Comparison of ENCODE assay signal across 22 cellular contexts in the genomic region with DNA sequence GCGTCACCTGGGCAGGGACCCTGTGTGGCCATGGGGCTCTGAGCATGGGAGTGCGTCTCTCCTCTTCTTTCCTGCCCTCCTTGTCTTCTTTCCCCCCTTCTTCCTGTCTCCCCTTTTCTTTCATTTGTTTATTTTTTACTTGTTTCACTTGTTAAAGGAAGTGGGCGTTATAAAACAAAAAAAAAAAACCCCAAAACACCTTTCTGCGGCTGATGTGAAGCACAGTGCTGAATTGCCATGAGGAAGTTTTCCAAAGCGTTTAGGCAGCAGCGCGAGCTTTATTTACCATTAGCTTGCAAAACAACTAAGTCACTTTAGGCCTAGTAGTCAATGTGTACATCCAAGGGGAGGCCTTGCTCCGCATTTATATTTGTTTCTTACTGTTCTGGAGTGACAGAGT. TPM values are rescaled to one million over a fixed set of nuclear protein-coding genes. Genes with fewer than 3 reads are reported as not detected.
DNase-seq lines count a peak whose midpoint lies in the region; ATAC-seq and TF ChIP-seq lines count a peak whose summit lies in the region.
"Had no signal": no experiment of that assay in that cellular context is flagged by ENCODE, and none has a peak within 500 bp of the region (broad histone marks: within the 10 kb centered on the region; RNA-seq: fewer than 3 reads in every experiment).

No MANE protein-coding gene starts in this region.

- no peak for TF ChIP-seq CTCF in CD8-positive, alpha-beta T cell (IDR thresholded peaks at IDR 0.05)

- DNase-seq in T-helper 1 cell: no peak
- no peak for DNase-seq in CD8-positive, alpha-beta T cell
- DNase-seq in activated T-helper 1 cell treated with anti-CD3 and anti-CD28 coated beads, Interleukin-12 subunit alpha, Interleukin-12 subunit beta, Interleukin-2, Interleukin-4 antibody, amounts not matched to agents 30 ng/mL and 10 ng/mL and 1 ng/mL, durations not matched to agents 14 hours and 24 hours and 36 hours (ENCODE audit: low spot score): no peak
- DNase-seq in naive thymus-derived CD4-positive, alpha-beta T cell: peak in 4 of 9 donors; percentile 18 to 33 (median 21)
- no peak for DNase-seq in DMS114 treated with DMSO at 0.1 percent for 48 hours (lab: John Stamatoyannopoulos, UW; ENCODE audit: unreplicated experiment)
- no peak for DNase-seq in midbrain (lab: John Stamatoyannopoulos, UW)
- DNase-seq: 8988T; activated B cell treated with CpG ODN at 0.5 μM for 24 hours; activated gamma-delta T cell; DMS79 treated with DMSO at 0.1 percent for 48 hours; hippocampal formation; KG1; NCI-H2171 treated with DMSO at 0.1 percent for 48 hours; NCI-H524 treated with DMSO at 0.1 percent for 48 hours; stimulated activated CD4-positive, alpha-beta T cell treated with anti-CD3 and anti-CD28 coated beads, Interleukin-2, amount 100 ng/mL, for 24 hours; stimulated activated naive CD4-positive, alpha-beta T cell treated with Interleukin-2 at 50 U/mL for 16 hours; T-helper 9 cell had no signal

- no peaks in the 10 kb centered on the region for H3K9me3 ChIP-seq in CD8-positive, alpha-beta T cell (ENCODE audit: low read length)
- no peaks in the 10 kb centered on the region for H3K9me3 ChIP-seq in naive thymus-derived CD4-positive, alpha-beta T cell (ENCODE audit: control insufficient read depth in 2 of 3, low read length in 3 of 3)
- H3K9me3 ChIP-seq: esophagus muscularis mucosa, SJSA1, tibial nerve had no signal

- peak overlapping the region; percentile 0 for H3K4me3 Mint-ChIP-seq in T-helper 1 cell treated with Interleukin-12 subunit alpha and Interleukin-12 subunit beta and Interleukin-4 antibody, amounts not matched to agents 30 μg/mL and 1 μg/mL, for 36 hours
- H3K4me3 Mint-ChIP-seq in CD8-positive, alpha-beta T cell: peak overlapping the region; percentile 49
- peak overlapping the region; percentile 3 for H3K4me3 Mint-ChIP-seq in activated T-helper 1 cell treated with anti-CD3 and anti-CD28 coated beads, Interleukin-12 subunit alpha, Interleukin-12 subunit beta, Interleukin-2, Interleukin-4 antibody, amounts not matched to agents 30 ng/mL and 10 ng/mL and 1 ng/mL, durations not matched to agents 14 hours and 24 hours and 36 hours
- peak overlapping the region in 5 of 10 donors; percentile 12 to 39 (median 17) for H3K4me3 Mint-ChIP-seq in naive thymus-derived CD4-positive, alpha-beta T cell
- H3K4me3 Mint-ChIP-seq: activated B cell treated with CpG ODN at 0.5 μM for 24 hours had no signal

- CTCF ChIA-PET in CD8-positive, alpha-beta T cell (lab: Charles Lee): no interaction called here
- CTCF ChIA-PET in naive thymus-derived CD4-positive, alpha-beta T cell (lab: Charles Lee): no interaction called here

- H3K27me3 Mint-ChIP-seq in T-helper 1 cell treated with Interleukin-12 subunit alpha and Interleukin-12 subunit beta and Interleukin-4 antibody, amounts not matched to agents 30 μg/mL and 1 μg/mL, for 36 hours (ENCODE audit: low read depth): no peaks in the 10 kb centered on the region
- no peaks in the 10 kb centered on the region for H3K27me3 Mint-ChIP-seq in CD8-positive, alpha-beta T cell (ENCODE audit: low read depth)
- H3K27me3 Mint-ChIP-seq in activated T-helper 1 cell treated with anti-CD3 and anti-CD28 coated beads, Interleukin-12 subunit alpha, Interleukin-12 subunit beta, Interleukin-2, Interleukin-4 antibody, amounts not matched to agents 30 ng/mL and 10 ng/mL and 1 ng/mL, durations not matched to agents 14 hours and 24 hours and 36 hours (ENCODE audit: insufficient read depth): no peaks in the 10 kb centered on the region
- H3K27me3 Mint-ChIP-seq in naive thymus-derived CD4-positive, alpha-beta T cell: no peaks in the 10 kb centered on the region
- H3K27me3 Mint-ChIP-seq: activated B cell treated with CpG ODN at 0.5 μM for 24 hours had no signal

- H3K4me3 ChIP-seq in CD8-positive, alpha-beta T cell (ENCODE audit: low read depth, low read length): no peak overlapping the region
- no peak overlapping the region for H3K4me3 ChIP-seq in naive thymus-derived CD4-positive, alpha-beta T cell (ENCODE audit: low read length)
- H3K4me3 ChIP-seq: esophagus muscularis mucosa, SJSA1, tibial nerve had no signal

- peak overlapping the region; percentile 30 for H3K27ac ChIP-seq in CD8-positive, alpha-beta T cell (ENCODE audit: low read depth, low read length)
- H3K27ac ChIP-seq in naive thymus-derived CD4-positive, alpha-beta T cell (ENCODE audit: low read depth, low read length): peak overlapping the region; percentile 50
- H3K27ac ChIP-seq: esophagus muscularis mucosa, SJSA1, tibial nerve had no signal

- H3K36me3 Mint-ChIP-seq in T-helper 1 cell treated with Interleukin-12 subunit alpha and Interleukin-12 subunit beta and Interleukin-4 antibody, amounts not matched to agents 30 μg/mL and 1 μg/mL, for 36 hours (ENCODE audit: low read depth): peaks cover 50% of the 10 kb centered on the region
- peaks cover 85% of the 10 kb centered on the region for H3K36me3 Mint-ChIP-seq in CD8-positive, alpha-beta T cell
- H3K36me3 Mint-ChIP-seq in activated T-helper 1 cell treated with anti-CD3 and anti-CD28 coated beads, Interleukin-12 subunit alpha, Interleukin-12 subunit beta, Interleukin-2, Interleukin-4 antibody, amounts not matched to agents 30 ng/mL and 10 ng/mL and 1 ng/mL, durations not matched to agents 14 hours and 24 hours and 36 hours (ENCODE audit: low read depth): peaks cover 48% of the 10 kb centered on the region
- H3K36me3 Mint-ChIP-seq in naive thymus-derived CD4-positive, alpha-beta T cell: peaks cover 6 to 45% (median 21%) of the 10 kb centered on the region in 5 donors

- H3K36me3 ChIP-seq in CD8-positive, alpha-beta T cell (ENCODE audit: insufficient read depth, low read length): peaks cover 44% of the 10 kb centered on the region
- H3K36me3 ChIP-seq in naive thymus-derived CD4-positive, alpha-beta T cell (ENCODE audit: control insufficient read depth in 2 of 3, insufficient read depth in 3 of 3, low read length in 3 of 3): peaks cover 9 to 80% (median 17%) of the 10 kb centered on the region in 3 experiments
- H3K36me3 ChIP-seq: SJSA1 had no signal

- peak; percentile 63 for ATAC-seq in CD8-positive, alpha-beta T cell
- no peak for ATAC-seq in naive thymus-derived CD4-positive, alpha-beta T cell
- ATAC-seq in esophagus mucosa: no peak

- H3K4me1 Mint-ChIP-seq in T-helper 1 cell treated with Interleukin-12 subunit alpha and Interleukin-12 subunit beta and Interleukin-4 antibody, amounts not matched to agents 30 μg/mL and 1 μg/mL, for 36 hours (ENCODE audit: low read depth): peaks cover 16% of the 10 kb centered on the region
- H3K4me1 Mint-ChIP-seq in CD8-positive, alpha-beta T cell (ENCODE audit: low read depth): peaks cover 30% of the 10 kb centered on the region
- H3K4me1 Mint-ChIP-seq in activated T-helper 1 cell treated with anti-CD3 and anti-CD28 coated beads, Interleukin-12 subunit alpha, Interleukin-12 subunit beta, Interleukin-2, Interleukin-4 antibody, amounts not matched to agents 30 ng/mL and 10 ng/mL and 1 ng/mL, durations not matched to agents 14 hours and 24 hours and 36 hours (ENCODE audit: low read depth): peaks cover 24% of the 10 kb centered on the region
- peaks cover 8 to 29% (median 22%) of the 10 kb centered on the region in 7 donors for H3K4me1 Mint-ChIP-seq in naive thymus-derived CD4-positive, alpha-beta T cell

- POLR2A ChIA-PET in CD8-positive, alpha-beta T cell (lab: Charles Lee): no interaction called here
- POLR2A ChIA-PET in naive thymus-derived CD4-positive, alpha-beta T cell (lab: Charles Lee): interaction anchor here (1.0 kb wide), 1 partner anchor 29 kb away, joined by 5 read pairs; no protein-coding TSS in a partner anchor

- peaks cover 25% of the 10 kb centered on the region for H3K4me1 ChIP-seq in CD8-positive, alpha-beta T cell (ENCODE audit: insufficient read depth, low read length)
- peaks cover 15 to 20% of the 10 kb centered on the region in 2 donors for H3K4me1 ChIP-seq in naive thymus-derived CD4-positive, alpha-beta T cell (ENCODE audit: control insufficient read depth in 2 of 2, insufficient read depth in 2 of 2, low read length in 2 of 2)
- H3K4me1 ChIP-seq: esophagus muscularis mucosa, SJSA1 had no signal

- H3K27ac Mint-ChIP-seq in T-helper 1 cell treated with Interleukin-12 subunit alpha and Interleukin-12 subunit beta and Interleukin-4 antibody, amounts not matched to agents 30 μg/mL and 1 μg/mL, for 36 hours: peak overlapping the region; percentile 67
- H3K27ac Mint-ChIP-seq in CD8-positive, alpha-beta T cell: peak overlapping the region; percentile 89
- H3K27ac Mint-ChIP-seq in activated T-helper 1 cell treated with anti-CD3 and anti-CD28 coated beads, Interleukin-12 subunit alpha, Interleukin-12 subunit beta, Interleukin-2, Interleukin-4 antibody, amounts not matched to agents 30 ng/mL and 10 ng/mL and 1 ng/mL, durations not matched to agents 14 hours and 24 hours and 36 hours: peak overlapping the region; percentile 83
- H3K27ac Mint-ChIP-seq in naive thymus-derived CD4-positive, alpha-beta T cell: peak overlapping the region; percentile 48 to 92 (median 75)
- H3K27ac Mint-ChIP-seq: activated B cell treated with CpG ODN at 0.5 μM for 24 hours had no signal

- no peaks in the 10 kb centered on the region for H3K27me3 ChIP-seq in CD8-positive, alpha-beta T cell (ENCODE audit: insufficient read depth, low read length)
- H3K27me3 ChIP-seq in naive thymus-derived CD4-positive, alpha-beta T cell (ENCODE audit: control insufficient read depth in 2 of 2, insufficient read depth in 2 of 2, low read length in 2 of 2): no peaks in the 10 kb centered on the region
- H3K27me3 ChIP-seq: esophagus muscularis mucosa, SJSA1, tibial nerve had no signal

- H3K9me3 Mint-ChIP-seq in T-helper 1 cell treated with Interleukin-12 subunit alpha and Interleukin-12 subunit beta and Interleukin-4 antibody, amounts not matched to agents 30 μg/mL and 1 μg/mL, for 36 hours: no peaks in the 10 kb centered on the region
- H3K9me3 Mint-ChIP-seq in CD8-positive, alpha-beta T cell: no peaks in the 10 kb centered on the region
- H3K9me3 Mint-ChIP-seq in activated T-helper 1 cell treated with anti-CD3 and anti-CD28 coated beads, Interleukin-12 subunit alpha, Interleukin-12 subunit beta, Interleukin-2, Interleukin-4 antibody, amounts not matched to agents 30 ng/mL and 10 ng/mL and 1 ng/mL, durations not matched to agents 14 hours and 24 hours and 36 hours: no peaks in the 10 kb centered on the region
- H3K9me3 Mint-ChIP-seq in naive thymus-derived CD4-positive, alpha-beta T cell: no peaks in the 10 kb centered on the region
- H3K9me3 Mint-ChIP-seq: activated B cell treated with CpG ODN at 0.5 μM for 24 hours had no signal

- intact Hi-C loops in CD8-positive, alpha-beta T cell (cut with DNase I, micrococcal nuclease): loop anchor here in 1 of 2 experiments (1.0 kb wide), 1 partner anchor 142 kb away; no protein-coding TSS in a partner anchor
- intact Hi-C loops in activated T-helper 1 cell treated with anti-CD3 and anti-CD28 coated beads, Interleukin-12 subunit alpha, Interleukin-12 subunit beta, Interleukin-2, Interleukin-4 antibody, amounts not matched to agents 30 ng/mL and 10 ng/mL and 1 ng/mL, durations not matched to agents 14 hours and 24 hours and 36 hours (cut with micrococcal nuclease): no loop called here
- intact Hi-C loops in naive thymus-derived CD4-positive, alpha-beta T cell (cut with micrococcal nuclease): no loop called here

RNA-seq across cellular contexts. Expression of a gene that starts 57.0 kb away (rescaled TPM):
- 10 to 100 TPM; 23.5 to 23.9 TPM for total RNA-seq in CD8-positive, alpha-beta T cell
- total RNA-seq in activated T-helper 1 cell treated with anti-CD3 and anti-CD28 coated beads, Interleukin-12 subunit alpha, Interleukin-12 subunit beta, Interleukin-2, Interleukin-4 antibody, amounts not matched to agents 30 ng/mL and 10 ng/mL and 1 ng/mL, durations not matched to agents 14 hours and 24 hours and 36 hours: 140 and 142 TPM in 2 replicates
- 10 to 100 TPM; 23.1 to 59.8 (median 43.9) TPM for total RNA-seq in naive thymus-derived CD4-positive, alpha-beta T cell
- 10 to 100 TPM; 12.6 to 33.7 TPM for polyA plus RNA-seq in naive thymus-derived CD4-positive, alpha-beta T cell
- total RNA-seq in esophagus mucosa: 28.7 TPM

RNA-seq across cellular contexts. Expression of a gene that starts 57.2 kb away (rescaled TPM):
- total RNA-seq in CD8-positive, alpha-beta T cell: 1 to 10 TPM; 1.2 to 1.3 TPM
- 4.4 and 4.5 TPM in 2 replicates for total RNA-seq in activated T-helper 1 cell treated with anti-CD3 and anti-CD28 coated beads, Interleukin-12 subunit alpha, Interleukin-12 subunit beta, Interleukin-2, Interleukin-4 antibody, amounts not matched to agents 30 ng/mL and 10 ng/mL and 1 ng/mL, durations not matched to agents 14 hours and 24 hours and 36 hours
- 1 to 10 TPM; 1.7 to 4.0 (median 2.8) TPM for total RNA-seq in naive thymus-derived CD4-positive, alpha-beta T cell
- polyA plus RNA-seq in naive thymus-derived CD4-positive, alpha-beta T cell: 1 to 10 TPM; 1.7 to 2.1 TPM
- total RNA-seq in esophagus mucosa: 2.0 TPM
